In the genomic region with DNA sequence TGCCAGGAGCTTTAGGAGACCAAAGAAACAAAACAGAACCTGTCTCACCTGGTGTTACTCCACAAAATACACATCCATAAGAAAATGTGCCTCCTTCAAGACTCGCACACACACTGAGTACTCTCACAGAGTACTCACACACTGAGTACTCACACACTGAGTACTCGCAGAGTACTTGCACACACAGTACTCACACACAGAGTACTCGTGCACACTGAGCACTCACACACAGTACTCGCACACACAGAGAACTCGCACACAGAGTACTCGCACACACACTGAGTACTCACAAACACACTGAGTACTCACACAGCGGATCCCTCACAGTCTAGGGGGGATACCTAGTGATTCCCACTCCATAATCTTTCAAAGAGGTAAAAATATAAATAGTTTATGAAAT, we compare ENCODE assay signal across 24 cellular contexts. TPM values are rescaled to one million over a fixed set of nuclear protein-coding genes. Genes with fewer than 3 reads are reported as not detected.
"Had no signal": no experiment of that assay in that cellular context is flagged by ENCODE, and none has a peak within 500 bp of the region (broad histone marks: within the 10 kb centered on the region; RNA-seq: fewer than 3 reads in every experiment).

No MANE protein-coding gene starts in this region.

- H3K4me2 ChIP-seq: neural progenitor cell had no signal

- H3K36me3 ChIP-seq: uterus had no signal

- H2AFZ ChIP-seq: neural progenitor cell, parathyroid adenoma had no signal

- H3K4me3 ChIP-seq: lower lobe of right lung, neural progenitor cell, right atrium auricular region, sigmoid colon, testis, tibial artery, uterus had no signal

- DNase-seq: cortex of kidney; hypothalamus; immature natural killer cell; islet precursor cell; kidney glomerular epithelial cell; left colon; left ventricle myocardium superior; lower lobe of right lung; naive thymus-derived CD8-positive, alpha-beta T cell; sigmoid colon; stimulated activated CD4-positive, alpha-beta T cell treated with anti-CD3 and anti-CD28 coated beads, Interleukin-2, amount 100 ng/mL, for 24 hours; stimulated activated CD4-positive, alpha-beta T cell treated with anti-CD3 and anti-CD28 coated beads, Interleukin-4, amount 100 ng/mL, for 24 hours; stimulated activated naive CD8-positive, alpha-beta T cell treated with anti-CD3 and anti-CD28 coated beads, Interleukin-15, Interleukin-2, amounts not matched to agents 100 U/mL and 50 U/mL, for 24 hours; substantia nigra; testis; tibial artery; uterus had no signal

- H3K27me3 Mint-ChIP-seq: naive thymus-derived CD8-positive, alpha-beta T cell; progenitor cell of endocrine pancreas; type B pancreatic cell had no signal

- H3K4me1 ChIP-seq: lower lobe of right lung, neural progenitor cell, parathyroid adenoma, tibial artery, uterus had no signal

- H3K27me3 ChIP-seq: neural progenitor cell, right atrium auricular region, sigmoid colon, testis, tibial artery, uterus had no signal

- H3K4me1 Mint-ChIP-seq: immature natural killer cell; neural progenitor cell; stimulated activated effector memory CD8-positive, alpha-beta T cell treated with anti-CD3 and anti-CD28 coated beads, Interleukin-12 subunit alpha, Interleukin-12 subunit beta, amount 100 ng/mL, for 72 hours had no signal

- H3K9me3 ChIP-seq: lower lobe of right lung, right atrium auricular region, sigmoid colon, testis, tibial artery, uterus had no signal

- H3K79me2 ChIP-seq: parathyroid adenoma had no signal

- H3K27ac ChIP-seq: lower lobe of right lung, neural progenitor cell, parathyroid adenoma, right atrium auricular region, sigmoid colon, testis, tibial artery, uterus had no signal

- H3K9ac ChIP-seq: neural progenitor cell, parathyroid adenoma had no signal

- H3K9me3 Mint-ChIP-seq: immature natural killer cell; naive thymus-derived CD8-positive, alpha-beta T cell; neural progenitor cell; stimulated activated effector memory CD8-positive, alpha-beta T cell treated with anti-CD3 and anti-CD28 coated beads, Interleukin-12 subunit alpha, Interleukin-12 subunit beta, amount 100 ng/mL, for 72 hours; type B pancreatic cell had no signal

- H3K27ac Mint-ChIP-seq: neural progenitor cell; progenitor cell of endocrine pancreas; stimulated activated effector memory CD8-positive, alpha-beta T cell treated with anti-CD3 and anti-CD28 coated beads, Interleukin-12 subunit alpha, Interleukin-12 subunit beta, amount 100 ng/mL, for 72 hours; type B pancreatic cell had no signal

- H3K4me3 Mint-ChIP-seq: immature natural killer cell; naive thymus-derived CD8-positive, alpha-beta T cell; neural progenitor cell; stimulated activated effector memory CD8-positive, alpha-beta T cell treated with anti-CD3 and anti-CD28 coated beads, Interleukin-12 subunit alpha, Interleukin-12 subunit beta, amount 100 ng/mL, for 72 hours; type B pancreatic cell had no signal

- ATAC-seq: left colon; left ventricle myocardium superior; lower lobe of right lung; naive thymus-derived CD8-positive, alpha-beta T cell; stimulated activated effector memory CD8-positive, alpha-beta T cell treated with anti-CD3 and anti-CD28 coated beads, Interleukin-12 subunit alpha, Interleukin-12 subunit beta, amount 100 ng/mL, for 72 hours; stimulated activated naive CD8-positive, alpha-beta T cell treated with anti-CD3 and anti-CD28 coated beads, Interleukin-15, Interleukin-2, amounts not matched to agents 100 U/mL and 50 U/mL, for 24 hours had no signal

- FAIRE-seq: frontal cortex had no signal

RNA-seq across cellular contexts. Expression of a gene that starts 40.3 kb away (rescaled TPM):
- total RNA-seq: left ventricle myocardium superior; naive thymus-derived CD8-positive, alpha-beta T cell had no signal
- polyA plus RNA-seq: immature natural killer cell; naive thymus-derived CD8-positive, alpha-beta T cell had no signal
